2 cellular contexts compared by ENCODE assay signal in genomic region chr5:30279237-30279636, GRCh38.
TF ChIP-seq lines count a peak whose summit lies in the region.

No MANE protein-coding gene starts in this region.

TF ChIP-seq in SK-N-SH treated with all-trans-retinoic acid at 6 μM for 48 hours, 23 proteins besides CTCF, POLR2A, EP300 and RAD21 (continued from another document):
- no peak for TF ChIP-seq PATZ1 (CRISPR knock-in tag; IDR thresholded peaks at IDR 0.05; ENCODE audit: borderline replicate concordance)
- TF ChIP-seq RARB (CRISPR knock-in tag; IDR thresholded peaks at IDR 0.05): no peak

TF ChIP-seq in SK-N-SH, 30 proteins besides CTCF, POLR2A, EP300 and RAD21 (continued from another document):
- TF ChIP-seq REST (IDR thresholded peaks at IDR 0.05; ENCODE audit: low read depth, low read length) (no peak), POLR2AphosphoS5 (IDR thresholded peaks at IDR 0.05; ENCODE audit: low read depth, low read length) (no peak), MAX (IDR thresholded peaks at IDR 0.05; ENCODE audit: low read depth) (no peak), MEF2A (IDR thresholded peaks at IDR 0.05; ENCODE audit: borderline replicate concordance, low read depth) (no peak), RFX5 (IDR thresholded peaks at IDR 0.05; ENCODE audit: low read length) (no peak), FOXJ3 (CRISPR knock-in tag; IDR thresholded peaks at IDR 0.05) (no peak), NFIC (IDR thresholded peaks at IDR 0.05; ENCODE audit: borderline replicate concordance) (no peak), RXRA (IDR thresholded peaks at IDR 0.05; ENCODE audit: borderline replicate concordance, low read depth) (no peak), TAF1 (IDR thresholded peaks at IDR 0.05; ENCODE audit: borderline replicate concordance, low read depth, low read length) (no peak), SMC3 (IDR thresholded peaks at IDR 0.05; ENCODE audit: low read depth, low read length) (no peak), FOSL2 (IDR thresholded peaks at IDR 0.05; ENCODE audit: borderline replicate concordance, low read depth) (no peak)
